26 cellular contexts compared by ENCODE assay signal in the genomic region with DNA sequence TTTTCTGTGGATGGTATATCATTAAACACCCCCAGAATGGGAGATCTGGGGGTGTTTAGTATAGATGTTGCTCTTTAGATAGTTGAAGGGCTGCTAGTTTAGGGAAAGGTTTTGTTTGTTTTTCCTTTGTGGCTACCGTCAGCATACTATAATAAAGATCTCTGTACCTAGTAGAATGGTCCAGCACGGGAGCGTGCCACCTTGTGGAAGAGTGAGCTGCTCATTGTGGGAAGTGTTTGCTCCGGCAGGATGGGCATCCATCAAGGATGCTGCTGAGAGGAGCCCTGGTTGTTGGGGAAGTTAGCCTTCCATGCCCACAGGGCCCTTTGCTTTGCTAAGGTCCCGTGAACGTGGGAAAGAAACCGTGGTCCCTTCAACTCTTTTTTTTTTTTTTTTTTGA.
A peak's percentile ranks its signal among the peaks of the same experiment; 100 is the strongest.
DNase-seq lines count a peak whose midpoint lies in the region; ATAC-seq, FAIRE-seq and TF ChIP-seq lines count a peak whose summit lies in the region.
"Had no signal": no experiment of that assay in that cellular context is flagged by ENCODE, and none has a peak within 500 bp of the region (broad histone marks: within the 10 kb centered on the region; RNA-seq: fewer than 3 reads in every experiment).

No MANE protein-coding gene starts in this region.

- H3K4me3 ChIP-seq in HepG2 (replicated peaks in 1 of 3; ENCODE audit: insufficient read depth in 1 of 3, low read depth in 2 of 3, low read length in 3 of 3): no peak overlapping the region
- H3K4me3 ChIP-seq in right lobe of liver: no peak overlapping the region
- no peak overlapping the region for H3K4me3 ChIP-seq in osteoblast (ENCODE audit: insufficient read depth, low read length)
- H3K4me3 ChIP-seq in vagina: no peak overlapping the region
- H3K4me3 ChIP-seq: A549; BLaER1 treated with 17β-estradiol and CSF1 and Interleukin-3, amounts not matched to agents 10 nM and 100 nM; HAP-1; SJCRH30 had no signal

- no TSS peak for BruUV-seq in HepG2 (replicated peaks; lab: Mats Ljungman, UMichigan)

- intact Hi-C loops in HepG2 (cut with micrococcal nuclease; ENCODE audit: unreplicated experiment): loop anchor here (5.0 kb wide), 1 partner anchor 34 kb away; no protein-coding TSS in a partner anchor
- intact Hi-C loops in right lobe of liver (cut with DNase I): loop anchor here in 1 of 2 donors (10.0 kb wide), 2 partner anchors 221 to 361 kb away; no protein-coding TSS in a partner anchor
- intact Hi-C loops in vagina (cut with DNase I): loop anchor here (5.0 to 10.0 kb wide), 2 partner anchors 114 to 631 kb away; partner anchors contain the start of genes LIFR and RICTOR

- H3K9ac ChIP-seq in HepG2 (ENCODE audit: insufficient read depth, low read depth, low read length): no peak overlapping the region
- H3K9ac ChIP-seq: BLaER1 treated with 17β-estradiol and CSF1 and Interleukin-3, amounts not matched to agents 10 nM and 100 nM; KMS-11 had no signal

- H3K4me1 ChIP-seq in HepG2 (ENCODE audit: insufficient read depth, low read length) (no peaks in the 10 kb centered on the region), right lobe of liver (no peaks in the 10 kb centered on the region), osteoblast (ENCODE audit: insufficient read depth, low read length) (peaks cover 9% of the 10 kb centered on the region), vagina (peaks cover 15% of the 10 kb centered on the region)
- H3K4me1 ChIP-seq: Caco-2, HAP-1, SJCRH30 had no signal

- in situ Hi-C loops in HepG2 (cut with HindIII; ENCODE audit: extremely low pct_ligation_motif_present, low pct_unique_long_range_greater_than_20kb): loop anchor here (10.0 kb wide), 1 partner anchor 111 kb away; the partner anchor contains the start of gene LIFR

- CTCF ChIA-PET in HepG2 (lab: Yijun Ruan, JAX; ENCODE audit: low intra/inter-chr PET ratio, low total read pairs): interaction anchor here (3.3 kb wide), 1 partner anchor 223 kb away, joined by 27 read pairs; no protein-coding TSS in a partner anchor

- TF ChIP-seq EP300 in HepG2 (IDR thresholded peaks at IDR 0.05; ENCODE audit: low read depth in 2 of 2, low read length in 2 of 2) (no peak), HepG2 (CRISPR knock-in tag; IDR thresholded peaks at IDR 0.05; ENCODE audit: borderline replicate concordance) (no peak)

- 5% methylated on average over 6 of the region's 7 CpGs for WGBS in HepG2 (ENCODE audit: low lambda C conversion rate)
- WGBS in right lobe of liver (ENCODE audit: insufficient coverage, low coverage, low lambda C conversion rate, missing lambda C conversion rate): 74% methylated on average over 6 of the region's 7 CpGs

- POLR2A ChIA-PET in HepG2 (lab: Yijun Ruan, JAX): no interaction called here

- ATAC-seq in HepG2 (peak; percentile 62), right lobe of liver (no peak), HG02642 (IDR thresholded peaks at IDR 0.05; ENCODE audit: poor library complexity, unreplicated experiment) (no peak)
- ATAC-seq: A549, T-cell had no signal

- H3K79me2 ChIP-seq in HepG2 (ENCODE audit: insufficient read depth, low read length): no peaks in the 10 kb centered on the region
- peaks cover 13% of the 10 kb centered on the region for H3K79me2 ChIP-seq in osteoblast (ENCODE audit: insufficient read depth, low read length)

- FAIRE-seq in HepG2 (lab: Jason Lieb, UNC): no peak
- FAIRE-seq: A549, G401.6, HTR-8/SVneo, RCC 7860 had no signal

- H2AFZ ChIP-seq in HepG2 (ENCODE audit: low read length): no peak overlapping the region
- no peak overlapping the region for H2AFZ ChIP-seq in osteoblast (ENCODE audit: low read length)

- H4K20me1 ChIP-seq in HepG2 (ENCODE audit: insufficient read depth, low read length) (no peaks in the 10 kb centered on the region), osteoblast (ENCODE audit: insufficient read depth, low read length) (no peaks in the 10 kb centered on the region)

- peak; percentile 16 for DNase-seq in HepG2 (ENCODE audit: low spot score)
- no peak for DNase-seq in right lobe of liver
- peak; percentile 67 for DNase-seq in NCI-H510A treated with DMSO at 0.1 percent for 48 hours (lab: John Stamatoyannopoulos, UW)
- peak; percentile 16 for DNase-seq in RPMI8226
- peak; percentile 64 for DNase-seq in osteoblast (ENCODE audit: insufficient read length, low spot score, missing footprints)
- DNase-seq in C1 segment of cervical spinal cord (lab: John Stamatoyannopoulos, UW): no peak
- DNase-seq in vagina (ENCODE audit: extremely low spot score in 2 of 2): no peak
- DNase-seq: AML-193; Caco-2; CD4-positive, alpha-beta memory T cell; GOT3; NCI-H1048; NCI-H187; NCI-H2081 treated with DMSO at 0.1 percent for 48 hours; NCI-H446 treated with DMSO at 0.1 percent for 48 hours; OCI-M1; SJCRH30; T-cell had no signal

- H3K4me2 ChIP-seq in HepG2 (ENCODE audit: low read depth, low read length): no peak overlapping the region
- H3K4me2 ChIP-seq in osteoblast (ENCODE audit: insufficient read depth, low read length): no peak overlapping the region
- H3K4me2 ChIP-seq: A549; BLaER1 treated with 17β-estradiol and CSF1 and Interleukin-3, amounts not matched to agents 10 nM and 100 nM; KMS-11 had no signal

- H3K36me3 ChIP-seq in HepG2 (replicated peaks in 1 of 2; ENCODE audit: control insufficient read depth in 1 of 2, insufficient read depth in 2 of 2, low read length in 2 of 2) (no peaks in the 10 kb centered on the region), right lobe of liver (no peaks in the 10 kb centered on the region), osteoblast (ENCODE audit: insufficient read depth, low read length) (peaks cover 3% of the 10 kb centered on the region), vagina (no peaks in the 10 kb centered on the region)
- H3K36me3 ChIP-seq: BLaER1 treated with 17β-estradiol and CSF1 and Interleukin-3, amounts not matched to agents 10 nM and 100 nM; HAP-1; SJCRH30 had no signal

- no peak overlapping the region for H3K27ac ChIP-seq in HepG2 (ENCODE audit: extremely low read length, insufficient read depth, low read length)
- no peak overlapping the region for H3K27ac ChIP-seq in right lobe of liver
- H3K27ac ChIP-seq in osteoblast (ENCODE audit: low read depth, low read length): no peak overlapping the region
- H3K27ac ChIP-seq in vagina: no peak overlapping the region
- H3K27ac ChIP-seq: BLaER1 treated with 17β-estradiol and CSF1 and Interleukin-3, amounts not matched to agents 10 nM and 100 nM; KMS-11; SJCRH30 had no signal

- peaks cover 2 to 3% of the 10 kb centered on the region in 2 experiments; a peak in 3 of 5 replicates for H3K27me3 ChIP-seq in HepG2 (ENCODE audit: control insufficient read depth in 1 of 2, insufficient read depth in 2 of 2, low read length in 2 of 2)
- H3K27me3 ChIP-seq in right lobe of liver: no peaks in the 10 kb centered on the region
- no peaks in the 10 kb centered on the region for H3K27me3 ChIP-seq in osteoblast (ENCODE audit: insufficient read depth, low read length)
- no peaks in the 10 kb centered on the region for H3K27me3 ChIP-seq in vagina
- H3K27me3 ChIP-seq: SJCRH30 had no signal

- TF ChIP-seq CTCF in HepG2 (CRISPR knock-in tag; IDR thresholded peaks at IDR 0.05): peak; percentile 41; the same call in 1 of the 2 replicates
- no peak for TF ChIP-seq CTCF in right lobe of liver (IDR thresholded peaks at IDR 0.05)
- TF ChIP-seq CTCF in osteoblast (IDR thresholded peaks at IDR 0.05; ENCODE audit: extremely low read depth, low read depth, low read length): no peak
- no peak for TF ChIP-seq CTCF in vagina (IDR thresholded peaks at IDR 0.05)

- no peak for TF ChIP-seq POLR2A in HepG2 (IDR thresholded peaks at IDR 0.05; ENCODE audit: insufficient read depth in 1 of 2, low read depth in 2 of 2, low read length in 2 of 2)
- TF ChIP-seq POLR2A in right lobe of liver (IDR thresholded peaks at IDR 0.05): no peak
- no peak for TF ChIP-seq POLR2A in vagina (IDR thresholded peaks at IDR 0.05)

- H3K9me3 ChIP-seq in HepG2 (ENCODE audit: low read length) (no peaks in the 10 kb centered on the region), right lobe of liver (no peaks in the 10 kb centered on the region), osteoblast (ENCODE audit: low read depth, low read length) (no peaks in the 10 kb centered on the region), vagina (no peaks in the 10 kb centered on the region)
- H3K9me3 ChIP-seq: A549, Caco-2, HAP-1, SJCRH30 had no signal

- no peak for TF ChIP-seq RAD21 in HepG2 (CRISPR knock-in tag; IDR thresholded peaks at IDR 0.05)

TF ChIP-seq in HepG2, 621 proteins besides CTCF, POLR2A, EP300 and RAD21 (continues in another document):
- TF ChIP-seq HOXA3 (CRISPR knock-in tag; IDR thresholded peaks at IDR 0.05) (no peak), MEF2D (CRISPR knock-in tag; IDR thresholded peaks at IDR 0.05) (no peak), ZBTB10 (CRISPR knock-in tag; IDR thresholded peaks at IDR 0.05; ENCODE audit: borderline replicate concordance) (no peak), ZNF414 (CRISPR knock-in tag; IDR thresholded peaks at IDR 0.05) (no peak), RBM22 (optimal IDR thresholded peaks at IDR 0.05; ENCODE audit: low read length) (no peak), ZSCAN21 (CRISPR knock-in tag; IDR thresholded peaks at IDR 0.05; ENCODE audit: borderline replicate concordance) (no peak), ZNF234 (CRISPR knock-in tag; conservative IDR thresholded peaks at IDR 0.05) (no peak)

Comparison
In these comparisons a context has a peak if more than half of its experiments do, and no peak if none do; other contexts are left out.
1. DNase-seq: peak in HepG2 (single experiment), NCI-H510A treated with DMSO at 0.1 percent for 48 hours (single experiment), RPMI8226 (single experiment) and osteoblast (single experiment); none in right lobe of liver (0 of 3), C1 segment of cervical spinal cord (0 of 14) and vagina (0 of 2).